In genomic region chr5:72364961-72365360, GRCh38 we compare ENCODE assay signal across 13 cellular contexts.
"Had no signal": no experiment of that assay in that cellular context is flagged by ENCODE, and none has a peak within 500 bp of the region (broad histone marks: within the 10 kb centered on the region; RNA-seq: fewer than 3 reads in every experiment).

No MANE protein-coding gene starts in this region.

- H3K27me3 ChIP-seq: ascending aorta, esophagus muscularis mucosa, hepatocyte, tibial nerve had no signal

- H2AFZ ChIP-seq: hepatocyte had no signal

- H3K79me2 ChIP-seq: hepatocyte had no signal

- DNase-seq: activated CD4-positive, alpha-beta memory T cell treated with anti-CD3 and anti-CD28 coated beads, Interleukin-2, amount 10 ng/mL, durations not matched to agents 7 days and 5 days; activated CD4-positive, alpha-beta T cell treated with anti-CD3 and anti-CD28 coated beads for 4 hours; activated naive CD4-positive, alpha-beta T cell treated with anti-CD3 and anti-CD28 coated beads, Interleukin-2, amount 10 ng/mL, durations not matched to agents 7 days and 5 days; activated T-cell treated with anti-CD3 and anti-CD28 coated beads, Interleukin-2, amount 50 U/mL, for 24 hours; posterior cingulate gyrus; stimulated activated CD4-positive, alpha-beta T cell treated with anti-CD3 and anti-CD28 coated beads, Interleukin-15, amount 100 ng/mL, for 24 hours; stimulated activated CD4-positive, alpha-beta T cell treated with anti-CD3 and anti-CD28 coated beads, Interleukin-4, amount 100 ng/mL, for 1 hour; stimulated activated naive CD4-positive, alpha-beta T cell; T-helper 17 cell had no signal

- H3K4me2 ChIP-seq: hepatocyte had no signal

- H3K4me3 Mint-ChIP-seq: activated CD4-positive, alpha-beta memory T cell treated with anti-CD3 and anti-CD28 coated beads, Interleukin-2, amount 10 ng/mL, durations not matched to agents 7 days and 5 days; activated naive CD4-positive, alpha-beta T cell treated with anti-CD3 and anti-CD28 coated beads, Interleukin-2, amount 10 ng/mL, durations not matched to agents 7 days and 5 days; activated T-cell treated with anti-CD3 and anti-CD28 coated beads, Interleukin-2, amount 50 U/mL, for 24 hours; T-helper 17 cell had no signal

- H3K27me3 Mint-ChIP-seq: activated CD4-positive, alpha-beta memory T cell treated with anti-CD3 and anti-CD28 coated beads, Interleukin-2, amount 10 ng/mL, durations not matched to agents 7 days and 5 days; activated naive CD4-positive, alpha-beta T cell treated with anti-CD3 and anti-CD28 coated beads, Interleukin-2, amount 10 ng/mL, durations not matched to agents 7 days and 5 days; activated T-cell treated with anti-CD3 and anti-CD28 coated beads, Interleukin-2, amount 50 U/mL, for 24 hours; T-helper 17 cell had no signal

- H3K27ac Mint-ChIP-seq: activated CD4-positive, alpha-beta memory T cell treated with anti-CD3 and anti-CD28 coated beads, Interleukin-2, amount 10 ng/mL, durations not matched to agents 7 days and 5 days; activated naive CD4-positive, alpha-beta T cell treated with anti-CD3 and anti-CD28 coated beads, Interleukin-2, amount 10 ng/mL, durations not matched to agents 7 days and 5 days; activated T-cell treated with anti-CD3 and anti-CD28 coated beads, Interleukin-2, amount 50 U/mL, for 24 hours; T-helper 17 cell had no signal

- H3K9me3 ChIP-seq: ascending aorta, esophagus muscularis mucosa, tibial nerve had no signal

- ATAC-seq: T-helper 17 cell had no signal

- H3K4me1 Mint-ChIP-seq: activated CD4-positive, alpha-beta memory T cell treated with anti-CD3 and anti-CD28 coated beads, Interleukin-2, amount 10 ng/mL, durations not matched to agents 7 days and 5 days; activated naive CD4-positive, alpha-beta T cell treated with anti-CD3 and anti-CD28 coated beads, Interleukin-2, amount 10 ng/mL, durations not matched to agents 7 days and 5 days had no signal

- H3K4me3 ChIP-seq: ascending aorta, esophagus muscularis mucosa, hepatocyte, tibial nerve had no signal

- H3K27ac ChIP-seq: ascending aorta, esophagus muscularis mucosa, hepatocyte, tibial nerve had no signal

- H3K9me3 Mint-ChIP-seq: activated CD4-positive, alpha-beta memory T cell treated with anti-CD3 and anti-CD28 coated beads, Interleukin-2, amount 10 ng/mL, durations not matched to agents 7 days and 5 days; activated naive CD4-positive, alpha-beta T cell treated with anti-CD3 and anti-CD28 coated beads, Interleukin-2, amount 10 ng/mL, durations not matched to agents 7 days and 5 days; activated T-cell treated with anti-CD3 and anti-CD28 coated beads, Interleukin-2, amount 50 U/mL, for 24 hours had no signal
